ENCODE assay signal across 26 cellular contexts in genomic region chr5:159342838-159343237, GRCh38. TPM values are rescaled to one million over a fixed set of nuclear protein-coding genes. Genes with fewer than 3 reads are reported as not detected.
"Had no signal": no experiment of that assay in that cellular context is flagged by ENCODE, and none has a peak within 500 bp of the region (broad histone marks: within the 10 kb centered on the region; RNA-seq: fewer than 3 reads in every experiment).

No MANE protein-coding gene starts in this region.

- FAIRE-seq: kidney had no signal

- DNase-seq: activated CD4-positive, alpha-beta T cell treated with anti-CD3 and anti-CD28 coated beads, Interleukin-2, amount 10 ng/mL, durations not matched to agents 7 days and 5 days; activated CD4-positive, CD25-positive, alpha-beta regulatory T cell treated with anti-CD3 and anti-CD28 coated beads, Interleukin-2, amount 50 U/mL, for 72 hours; activated CD8-positive, alpha-beta T cell treated with anti-CD3 and anti-CD28 coated beads, Interleukin-2, amount 10 ng/mL, durations not matched to agents 7 days and 5 days; brain microvascular endothelial cell; caudate nucleus; effector CD4-positive, alpha-beta T cell; erythroblast; foreskin fibroblast; heart right ventricle; kidney; naive thymus-derived CD4-positive, alpha-beta T cell; ovary; psoas muscle; stimulated activated CD4-positive, alpha-beta T cell treated with anti-CD3 and anti-CD28 coated beads, Interleukin-12 subunit alpha, Interleukin-12 subunit beta, amount 100 ng/mL, for 4 hours; stimulated activated CD4-positive, alpha-beta T cell treated with anti-CD3 and anti-CD28 coated beads, Interleukin-4, amount 100 ng/mL, for 4 hours; stimulated activated naive CD8-positive, alpha-beta T cell treated with anti-CD3 and anti-CD28 coated beads, Interleukin-15, Interleukin-2, amounts not matched to agents 100 U/mL and 50 U/mL, for 24 hours; substantia nigra; thyroid gland had no signal

- H3K27ac ChIP-seq: ascending aorta, brain microvascular endothelial cell, ovary, psoas muscle, thyroid gland had no signal

- H3K27ac Mint-ChIP-seq: activated naive CD4-positive, alpha-beta T cell treated with anti-CD3 and anti-CD28 coated beads, Interleukin-2, amount 50 U/mL, for 72 hours; activated T-helper 1 cell treated with anti-CD3 and anti-CD28 coated beads, Interleukin-12 subunit alpha, Interleukin-12 subunit beta, Interleukin-2, Interleukin-4 antibody, amounts not matched to agents 30 ng/mL and 10 ng/mL and 1 ng/mL, durations not matched to agents 14 hours and 24 hours and 36 hours had no signal

- H3K9me3 Mint-ChIP-seq: dendritic cell treated with granulocyte-macrophage colony-stimulating factor and Interleukin-4, amounts not matched to agents 40 ng/mL and 50 ng/mL, for 4 days had no signal

- H3K4me3 ChIP-seq: ascending aorta, heart right ventricle, lung, ovary, psoas muscle, right atrium auricular region, thyroid gland had no signal

- H3K36me3 ChIP-seq: ascending aorta, brain microvascular endothelial cell, heart right ventricle, ovary, right atrium auricular region, thyroid gland had no signal

- H3K4me1 ChIP-seq: ascending aorta, psoas muscle had no signal

- H3K9me3 ChIP-seq: psoas muscle, thyroid gland had no signal

- ATAC-seq: activated CD8-positive, alpha-beta T cell treated with anti-CD3 and anti-CD28 coated beads, Interleukin-2, amount 10 ng/mL, durations not matched to agents 7 days and 5 days; activated naive CD4-positive, alpha-beta T cell treated with anti-CD3 and anti-CD28 coated beads, Interleukin-2, amount 50 U/mL, for 72 hours; naive thymus-derived CD4-positive, alpha-beta T cell; psoas muscle; stimulated activated naive CD8-positive, alpha-beta T cell treated with anti-CD3 and anti-CD28 coated beads, Interleukin-15, Interleukin-2, amounts not matched to agents 100 U/mL and 50 U/mL, for 24 hours had no signal

- H3K4me3 Mint-ChIP-seq: activated CD4-positive, alpha-beta T cell treated with anti-CD3 and anti-CD28 coated beads, Interleukin-2, amount 10 ng/mL, durations not matched to agents 7 days and 5 days; activated CD8-positive, alpha-beta T cell treated with anti-CD3 and anti-CD28 coated beads, Interleukin-2, amount 10 ng/mL, durations not matched to agents 7 days and 5 days; activated T-helper 1 cell treated with anti-CD3 and anti-CD28 coated beads, Interleukin-12 subunit alpha, Interleukin-12 subunit beta, Interleukin-2, Interleukin-4 antibody, amounts not matched to agents 30 ng/mL and 10 ng/mL and 1 ng/mL, durations not matched to agents 14 hours and 24 hours and 36 hours; dendritic cell treated with granulocyte-macrophage colony-stimulating factor and Interleukin-4, amounts not matched to agents 40 ng/mL and 50 ng/mL, for 4 days had no signal

RNA-seq across cellular contexts. Expression of gene IL12B, which starts 12.6 kb away (rescaled TPM):
- total RNA-seq: activated CD4-positive, alpha-beta T cell treated with anti-CD3 and anti-CD28 coated beads, Interleukin-2, amount 10 ng/mL, durations not matched to agents 7 days and 5 days; activated CD8-positive, alpha-beta T cell treated with anti-CD3 and anti-CD28 coated beads, Interleukin-2, amount 10 ng/mL, durations not matched to agents 7 days and 5 days; activated T-helper 1 cell treated with anti-CD3 and anti-CD28 coated beads, Interleukin-12 subunit alpha, Interleukin-12 subunit beta, Interleukin-2, Interleukin-4 antibody, amounts not matched to agents 30 ng/mL and 10 ng/mL and 1 ng/mL, durations not matched to agents 14 hours and 24 hours and 36 hours; ascending aorta; fibroblast of lung; heart right ventricle; kidney; naive thymus-derived CD4-positive, alpha-beta T cell; ovary; psoas muscle; right atrium auricular region; thyroid gland; ureter had no signal
